Comparison of ENCODE assay signal across 19 cellular contexts in genomic region chr1:21530368-21531016, GRCh38. TPM values are rescaled to one million over a fixed set of nuclear protein-coding genes. Genes with fewer than 3 reads are reported as not detected.
DNase-seq lines count a peak whose midpoint lies in the region; ATAC-seq and TF ChIP-seq lines count a peak whose summit lies in the region.
"Had no signal": no experiment of that assay in that cellular context is flagged by ENCODE, and none has a peak within 500 bp of the region (broad histone marks: within the 10 kb centered on the region; RNA-seq: fewer than 3 reads in every experiment).

No MANE protein-coding gene starts in this region.

- H3K36me3 Mint-ChIP-seq in WTC11 (0 out of 2 replicates have a peak, but pooled peaks cover 3% of the 10 kb centered on the region), endodermal cell (ENCODE audit: low read depth) (peaks cover 2% of the 10 kb centered on the region), neural crest cell (ENCODE audit: low read depth) (no peaks in the 10 kb centered on the region), MCF 10A (ENCODE audit: insufficient read depth, unreplicated experiment) (no peaks in the 10 kb centered on the region)

- BruUV-seq in MCF 10A (replicated peaks; lab: Mats Ljungman, UMichigan), result no TSS peak

- no peaks in the 10 kb centered on the region for H4K20me1 ChIP-seq in GM23248 (ENCODE audit: insufficient read depth)

- H3K4me1 ChIP-seq in GM23248 (ENCODE audit: insufficient read depth) (no peaks in the 10 kb centered on the region), endodermal cell (ENCODE audit: control insufficient read depth, insufficient read depth, low read length) (no peaks in the 10 kb centered on the region)

- H3K4me2 ChIP-seq in GM23248 (ENCODE audit: unreplicated experiment), result no peak overlapping the region
- H3K4me2 ChIP-seq: PC-9 had no signal

- H3F3A ChIP-seq in GM23248 (ENCODE audit: insufficient read depth), result no peaks in the 10 kb centered on the region

- no peak overlapping the region for H2AFZ ChIP-seq in GM23248
- H2AFZ ChIP-seq: PC-9 had no signal

- H3K9me2 ChIP-seq in GM23248 (ENCODE audit: insufficient read depth), result no peaks in the 10 kb centered on the region

- no peak overlapping the region for H3K4me3 ChIP-seq in GM23248
- no peak overlapping the region for H3K4me3 ChIP-seq in endodermal cell (ENCODE audit: low read length)
- H3K4me3 ChIP-seq: PC-9 had no signal

- CTCF ChIA-PET in WTC11 (lab: Charles Lee), result interaction anchor here (0.5 to 1.1 kb wide), 2 partner anchors 22 to 172 kb away, joined by 3 to 4 read pairs; no protein-coding TSS in a partner anchor
- CTCF ChIA-PET in MCF 10A (lab: Yijun Ruan, JAX), result no interaction called here

- H3K4me1 Mint-ChIP-seq in WTC11 (peaks cover 33% of the 10 kb centered on the region), endodermal cell (peaks cover 30% of the 10 kb centered on the region), neural crest cell (peaks cover 8% of the 10 kb centered on the region), MCF 10A (ENCODE audit: insufficient read depth, unreplicated experiment) (no peaks in the 10 kb centered on the region)

- no peak for TF ChIP-seq CTCF in WTC11 (IDR thresholded peaks at IDR 0.05)
- no peak for TF ChIP-seq CTCF in endodermal cell (conservative IDR thresholded peaks at IDR 0.05)
- no peak for TF ChIP-seq CTCF in neural crest cell (conservative IDR thresholded peaks at IDR 0.05)
- TF ChIP-seq CTCF in MCF 10A (IDR thresholded peaks at IDR 0.05; ENCODE audit: unreplicated experiment), result no peak

- H3K27me3 ChIP-seq in GM23248 (replicated peaks; ENCODE audit: insufficient read depth) (peaks cover 28% of the 10 kb centered on the region), endodermal cell (ENCODE audit: control insufficient read depth, insufficient read depth, low read length, poor library complexity, severe bottlenecking) (no peaks in the 10 kb centered on the region)

- no peak overlapping the region for H3K9ac ChIP-seq in GM23248
- H3K9ac ChIP-seq in endodermal cell (ENCODE audit: extremely low read depth, low read length, poor library complexity, severe bottlenecking), result no peak overlapping the region

- in situ Hi-C loops in GM23248 (cut with MboI), result no loop called here

- H3K79me2 ChIP-seq in GM23248 (ENCODE audit: insufficient read depth), result no peaks in the 10 kb centered on the region

- WGBS in GM23248 (ENCODE audit: low coverage in 1 of 2, low lambda C conversion rate in 2 of 2, missing lambda C conversion rate in 2 of 2), 2 experiments, result 65 to 66% methylated on average over 7 of the region's 7 CpGs
- WGBS in endodermal cell (ENCODE audit: insufficient coverage in 1 of 2, insufficient read length in 1 of 2), 2 experiments, result 55 to 59% methylated on average over 3 to 7 of the region's 7 CpGs

- H3K27me3 Mint-ChIP-seq in WTC11 (ENCODE audit: low read depth) (no peaks in the 10 kb centered on the region), endodermal cell (ENCODE audit: insufficient read depth) (no peaks in the 10 kb centered on the region), neural crest cell (ENCODE audit: low read depth) (peaks cover 10% of the 10 kb centered on the region), MCF 10A (ENCODE audit: insufficient read depth, unreplicated experiment) (peaks cover 39% of the 10 kb centered on the region)

- H3K36me3 ChIP-seq in GM23248 (ENCODE audit: low read depth) (no peaks in the 10 kb centered on the region), endodermal cell (ENCODE audit: control insufficient read depth, insufficient read depth, low read length) (no peaks in the 10 kb centered on the region)

- ATAC-seq in WTC11 (no peak), GM19324 (IDR thresholded peaks at IDR 0.05; ENCODE audit: low FRiP score, unreplicated experiment) (no peak)
- ATAC-seq: Right ventricle myocardium inferior had no signal

- peak; percentile 41 for DNase-seq in GM23248
- DNase-seq in WTC11 (ENCODE audit: low spot score), result no peak
- no peak for DNase-seq in endodermal cell
- DNase-seq in neural crest cell (ENCODE audit: low read depth, low spot score), result no peak
- no peak for DNase-seq in NCI-H146 treated with DMSO at 0.1 percent for 48 hours (lab: John Stamatoyannopoulos, UW; ENCODE audit: unreplicated experiment)
- no peak for DNase-seq in MCF 10A (ENCODE audit: unreplicated experiment)
- DNase-seq: DMS 273 treated with DMSO at 0.1 percent for 48 hours, H7, KG1, NCI-H1092, NCI-H146, NCI-H2081 treated with DMSO at 0.1 percent for 48 hours, NCI-H510A treated with DMSO at 0.1 percent for 48 hours, NCI-H82, PC-9 had no signal

- POLR2A ChIA-PET in WTC11 (lab: Charles Lee), result no interaction called here
- POLR2A ChIA-PET in MCF 10A (lab: Yijun Ruan, JAX), result no interaction called here

- H3K4me3 Mint-ChIP-seq in WTC11, result no peak overlapping the region
- H3K4me3 Mint-ChIP-seq in endodermal cell, result peak overlapping the region; percentile 35
- no peak overlapping the region for H3K4me3 Mint-ChIP-seq in neural crest cell
- H3K4me3 Mint-ChIP-seq in MCF 10A (ENCODE audit: unreplicated experiment), result no peak overlapping the region

- peak overlapping the region; percentile 44 for H3K27ac Mint-ChIP-seq in WTC11
- H3K27ac Mint-ChIP-seq in endodermal cell, result peak overlapping the region; percentile 83
- peak overlapping the region; percentile 92 for H3K27ac Mint-ChIP-seq in neural crest cell (ENCODE audit: unreplicated experiment)
- H3K27ac Mint-ChIP-seq in MCF 10A (ENCODE audit: low read depth, unreplicated experiment), result no peak overlapping the region

- H3K9me3 Mint-ChIP-seq in WTC11 (no peaks in the 10 kb centered on the region), endodermal cell (no peaks in the 10 kb centered on the region), neural crest cell (no peaks in the 10 kb centered on the region), MCF 10A (ENCODE audit: unreplicated experiment) (no peaks in the 10 kb centered on the region)

- H3K27ac ChIP-seq in GM23248, result no peak overlapping the region
- no peak overlapping the region for H3K27ac ChIP-seq in endodermal cell (ENCODE audit: low read depth, low read length)
- H3K27ac ChIP-seq: C4-2B, HL-60, PC-9 had no signal

- intact Hi-C loops in MCF 10A (cut with micrococcal nuclease), result no loop called here

- H3K9me3 ChIP-seq in GM23248 (ENCODE audit: low read depth), result no peaks in the 10 kb centered on the region
- H3K9me3 ChIP-seq in endodermal cell (ENCODE audit: control insufficient read depth, low read length), result no peaks in the 10 kb centered on the region

TF ChIP-seq in WTC11, 78 proteins besides CTCF, POLR2A, EP300 and RAD21 (continues in another document):
- no peak for TF ChIP-seq ZNF423 (CRISPR knock-in tag; IDR thresholded peaks at IDR 0.05)
- no peak for TF ChIP-seq ZNF416 (CRISPR knock-in tag; IDR thresholded peaks at IDR 0.05)
- TF ChIP-seq, protein P1, sequence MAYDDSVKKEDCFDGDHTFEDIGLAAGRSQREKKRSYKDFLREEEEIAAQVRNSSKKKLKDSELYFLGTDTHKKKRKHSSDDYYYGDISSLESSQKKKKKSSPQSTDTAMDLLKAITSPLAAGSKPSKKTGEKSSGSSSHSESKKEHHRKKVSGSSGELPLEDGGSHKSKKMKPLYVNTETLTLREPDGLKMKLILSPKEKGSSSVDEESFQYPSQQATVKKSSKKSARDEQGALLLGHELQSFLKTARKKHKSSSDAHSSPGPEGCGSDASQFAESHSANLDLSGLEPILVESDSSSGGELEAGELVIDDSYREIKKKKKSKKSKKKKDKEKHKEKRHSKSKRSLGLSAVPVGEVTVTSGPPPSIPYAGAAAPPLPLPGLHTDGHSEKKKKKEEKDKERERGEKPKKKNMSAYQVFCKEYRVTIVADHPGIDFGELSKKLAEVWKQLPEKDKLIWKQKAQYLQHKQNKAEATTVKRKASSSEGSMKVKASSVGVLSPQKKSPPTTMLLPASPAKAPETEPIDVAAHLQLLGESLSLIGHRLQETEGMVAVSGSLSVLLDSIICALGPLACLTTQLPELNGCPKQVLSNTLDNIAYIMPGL (CRISPR knock-in tag; IDR thresholded peaks at IDR 0.05), result no peak
- TF ChIP-seq ZNF263 (CRISPR knock-in tag; IDR thresholded peaks at IDR 0.05; ENCODE audit: low read depth), result no peak
- TF ChIP-seq USF1 (CRISPR knock-in tag; IDR thresholded peaks at IDR 0.05), result no peak

RNA-seq across cellular contexts. Expression of gene ALPL, which starts 21.3 kb away (rescaled TPM):
- not detected in 2 replicates for total RNA-seq in GM23248 (2014; rRNA removed; shearing (Covaris generic))
- polyA plus RNA-seq in GM23248 (2016; fragmentation: Nextera tagmentation; extraction: Ambion mirVana), result 0.35 and 0.95 TPM in 2 replicates
- total RNA-seq in WTC11 (2021) (140 to 148 TPM (median 148 TPM) in 3 replicates), endodermal cell (100 to 1,000 TPM in 1 of 2 donors, 10 to 100 TPM in 1; 94.8 to 117 TPM), neural crest cell (16.7 TPM in 2 replicates), MCF 10A (2022) (not detected in 2 replicates)
- polyA plus RNA-seq in endodermal cell (2013, experiment 1 of 2), result 65.3 TPM
- 52.5 TPM for polyA plus RNA-seq in endodermal cell (2013, experiment 2 of 2)
- total RNA-seq: PC-9 had no signal

Comparison
In these comparisons a context has a peak if more than half of its experiments do, and no peak if none do; other contexts are left out.
1. RNA of gene ALPL, which starts 21.3 kb away (total RNA-seq): 140 to 148 TPM in WTC11, 94.8 to 117 TPM in endodermal cell and 16.7 TPM in neural crest cell; not detected in MCF 10A and not detected in GM23248; every median in the first group is over 10 times any median in the second.